Comparison of ENCODE assay signal across 19 cellular contexts in genomic region chr1:93899543-93900207, GRCh38.
"Had no signal": no experiment of that assay in that cellular context is flagged by ENCODE, and none has a peak within 500 bp of the region (broad histone marks: within the 10 kb centered on the region; RNA-seq: fewer than 3 reads in every experiment).

No MANE protein-coding gene starts in this region.

- H3K27me3 Mint-ChIP-seq: naive B cell; stimulated activated naive B cell treated with anti-CD40 and anti-IgM and Interleukin-4, amounts not matched to agents 10 μg/mL and 1 μg/mL and 100 μg/mL, for 72 hours had no signal

- H3K27ac ChIP-seq: coronary artery, hepatocyte, left ventricle myocardium inferior, lower lobe of right lung, spleen had no signal

- H3K9me3 ChIP-seq: left ventricle myocardium inferior, lower lobe of right lung, spleen had no signal

- H3K27ac Mint-ChIP-seq: naive B cell; nephron progenitor cell; stimulated activated naive B cell treated with anti-CD40 and anti-IgM and Interleukin-4, amounts not matched to agents 10 μg/mL and 1 μg/mL and 100 μg/mL, for 72 hours had no signal

- H3K27me3 ChIP-seq: hepatocyte, spleen had no signal

- H3K4me1 ChIP-seq: left ventricle myocardium inferior had no signal

- H3K4me3 ChIP-seq: coronary artery, hepatocyte, left ventricle myocardium inferior, lower lobe of right lung, spleen had no signal

- FAIRE-seq: kidney had no signal

- H3K4me2 ChIP-seq: hepatocyte had no signal

- DNase-seq: effector CD8-positive, alpha-beta T cell; foreskin melanocyte; head of caudate nucleus; kidney; left cardiac atrium; left ventricle myocardium inferior; lower lobe of right lung; mesenchymal stem cell; naive B cell; nephron progenitor cell; spleen; stimulated activated CD4-positive, alpha-beta T cell treated with anti-CD3 and anti-CD28 coated beads, Interleukin-15, amount 100 ng/mL, for 24 hours; stimulated activated CD4-positive, alpha-beta T cell treated with anti-CD3 and anti-CD28 coated beads, Interleukin-1b, Interleukin-23, amount 100 ng/mL, for 48 hours; stimulated activated CD4-positive, alpha-beta T cell treated with anti-CD3 and anti-CD28 coated beads, Interleukin-4, amount 100 ng/mL, for 24 hours; stimulated activated naive B cell treated with anti-CD40 and anti-IgM and Interleukin-4, amounts not matched to agents 10 μg/mL and 1 μg/mL and 100 μg/mL, for 72 hours; trophoblast cell had no signal

- H3K4me3 Mint-ChIP-seq: naive B cell; nephron progenitor cell; stimulated activated naive B cell treated with anti-CD40 and anti-IgM and Interleukin-4, amounts not matched to agents 10 μg/mL and 1 μg/mL and 100 μg/mL, for 72 hours had no signal

- H3K9me3 Mint-ChIP-seq: naive B cell; nephron progenitor cell; stimulated activated naive B cell treated with anti-CD40 and anti-IgM and Interleukin-4, amounts not matched to agents 10 μg/mL and 1 μg/mL and 100 μg/mL, for 72 hours had no signal

- ATAC-seq: left cardiac atrium; lower lobe of right lung; sciatic nerve; stimulated activated naive B cell treated with anti-CD40 and anti-IgM and Interleukin-4, amounts not matched to agents 10 μg/mL and 1 μg/mL and 100 μg/mL, for 72 hours had no signal
